In genomic region chr7:142885311-142886230, GRCh38 we compare ENCODE assay signal across 14 cellular contexts. TPM values are rescaled to one million over a fixed set of nuclear protein-coding genes. Genes with fewer than 3 reads are reported as not detected.
DNase-seq lines count a peak whose midpoint lies in the region; ATAC-seq and TF ChIP-seq lines count a peak whose summit lies in the region.
"Had no signal": no experiment of that assay in that cellular context is flagged by ENCODE, and none has a peak within 500 bp of the region (broad histone marks: within the 10 kb centered on the region; RNA-seq: fewer than 3 reads in every experiment).

TRPV6 (minus strand) TSS chr7:142885745.

- no peak for TF ChIP-seq POLR2A in gastroesophageal sphincter (IDR thresholded peaks at IDR 0.05)

- no peaks in the 10 kb centered on the region for H3K36me3 ChIP-seq in right atrium auricular region
- H3K36me3 ChIP-seq in aorta (ENCODE audit: control insufficient read depth in 1 of 2, insufficient read depth in 2 of 2, low read length in 1 of 2): no peaks in the 10 kb centered on the region
- H3K36me3 ChIP-seq in gastroesophageal sphincter: no peaks in the 10 kb centered on the region
- H3K36me3 ChIP-seq: thoracic aorta had no signal

- H3K4me3 Mint-ChIP-seq in mesothelial cell of epicardium: peak within 1 kb of the TSS; percentile 66
- H3K4me3 Mint-ChIP-seq: activated CD8-positive, alpha-beta memory T cell treated with anti-CD3 and anti-CD28 coated beads, Interleukin-2, amount 10 ng/mL, durations not matched to agents 7 days and 5 days had no signal

- TF ChIP-seq CTCF in right atrium auricular region (IDR thresholded peaks at IDR 0.05) (no peak), coronary artery (IDR thresholded peaks at IDR 0.05) (no peak), mesothelial cell of epicardium (IDR thresholded peaks at IDR 0.05; ENCODE audit: unreplicated experiment) (no peak), gastroesophageal sphincter (IDR thresholded peaks at IDR 0.05) (no peak)

- H3K36me3 Mint-ChIP-seq in mesothelial cell of epicardium: no peaks in the 10 kb centered on the region
- H3K36me3 Mint-ChIP-seq: activated CD8-positive, alpha-beta memory T cell treated with anti-CD3 and anti-CD28 coated beads, Interleukin-2, amount 10 ng/mL, durations not matched to agents 7 days and 5 days had no signal

- peaks cover 26% of the 10 kb centered on the region for H3K4me1 Mint-ChIP-seq in mesothelial cell of epicardium
- H3K4me1 Mint-ChIP-seq: activated CD8-positive, alpha-beta memory T cell treated with anti-CD3 and anti-CD28 coated beads, Interleukin-2, amount 10 ng/mL, durations not matched to agents 7 days and 5 days had no signal

- H3K9me3 ChIP-seq in right atrium auricular region: no peaks in the 10 kb centered on the region
- H3K9me3 ChIP-seq in aorta (ENCODE audit: control insufficient read depth, low read length): no peaks in the 10 kb centered on the region
- H3K9me3 ChIP-seq in gastroesophageal sphincter: no peaks in the 10 kb centered on the region
- H3K9me3 ChIP-seq: thoracic aorta had no signal

- peaks cover 1% of the 10 kb centered on the region for H3K27me3 Mint-ChIP-seq in mesothelial cell of epicardium (ENCODE audit: low read depth)

- no peak for TF ChIP-seq EP300 in gastroesophageal sphincter (IDR thresholded peaks at IDR 0.05)

- no peak within 1 kb of the TSS for H3K27ac ChIP-seq in right atrium auricular region
- no peak within 1 kb of the TSS for H3K27ac ChIP-seq in coronary artery
- no peak within 1 kb of the TSS for H3K27ac ChIP-seq in aorta (ENCODE audit: low read depth in 1 of 2, low read length in 2 of 2)
- no peak within 1 kb of the TSS for H3K27ac ChIP-seq in gastroesophageal sphincter
- H3K27ac ChIP-seq: thoracic aorta had no signal

- DNase-seq in left cardiac atrium (no peak), right atrium auricular region (ENCODE audit: low spot score) (no peak), coronary artery (ENCODE audit: low spot score) (peak; percentile 65), mesothelial cell of epicardium (ENCODE audit: low spot score in 2 of 2, unreplicated experiment in 2 of 2) (peak in 1 of 2 experiments; percentile 48), aorta (peak in 1 of 2 donors; percentile 52), DMS 273 (lab: John Stamatoyannopoulos, UW; ENCODE audit: unreplicated experiment) (no peak)
- DNase-seq: activated CD8-positive, alpha-beta memory T cell treated with anti-CD3 and anti-CD28 coated beads, Interleukin-2, amount 10 ng/mL, durations not matched to agents 7 days and 5 days; effector CD8-positive, alpha-beta T cell had no signal

- H3K27ac Mint-ChIP-seq in mesothelial cell of epicardium: peak within 1 kb of the TSS; percentile 10
- H3K27ac Mint-ChIP-seq: activated CD8-positive, alpha-beta memory T cell treated with anti-CD3 and anti-CD28 coated beads, Interleukin-2, amount 10 ng/mL, durations not matched to agents 7 days and 5 days had no signal

- ATAC-seq in left cardiac atrium (peak; percentile 56 to 87), aorta (ENCODE audit: low FRiP score) (peak; percentile 31), gastroesophageal sphincter (no peak), GM19023 (IDR thresholded peaks at IDR 0.05; ENCODE audit: unreplicated experiment) (no peak)
- ATAC-seq: activated CD8-positive, alpha-beta memory T cell treated with anti-CD3 and anti-CD28 coated beads, Interleukin-2, amount 10 ng/mL, durations not matched to agents 7 days and 5 days had no signal

- H3K27me3 ChIP-seq in right atrium auricular region: no peaks in the 10 kb centered on the region
- no peaks in the 10 kb centered on the region for H3K27me3 ChIP-seq in aorta (ENCODE audit: control insufficient read depth in 1 of 2, insufficient read depth in 2 of 2, low read length in 1 of 2)
- H3K27me3 ChIP-seq in gastroesophageal sphincter: peaks cover 50% of the 10 kb centered on the region

- H3K4me1 ChIP-seq in right atrium auricular region: no peaks in the 10 kb centered on the region
- H3K4me1 ChIP-seq in aorta (ENCODE audit: control insufficient read depth in 1 of 2, insufficient read depth in 2 of 2, low read length in 2 of 2): no peaks in the 10 kb centered on the region
- no peaks in the 10 kb centered on the region for H3K4me1 ChIP-seq in gastroesophageal sphincter

- WGBS in aorta, 2 donors: 22 to 24% methylated on average over 16 of the region's 16 CpGs
- 17% methylated on average over 1 of the region's 16 CpGs; no CpG with 5 or more reads in 1 of the 2 donors for WGBS in gastroesophageal sphincter (ENCODE audit: low coverage in 1 of 2), 2 donors

- no peaks in the 10 kb centered on the region for H3K9me3 Mint-ChIP-seq in mesothelial cell of epicardium

- intact Hi-C loops in left cardiac atrium (cut with DNase I) (loop anchor here in 1 of 2 donors (10.0 kb wide), 1 partner anchor 119 kb away; no protein-coding TSS in a partner anchor), aorta (cut with DNase I) (no loop called here)

- H3K4me3 ChIP-seq in right atrium auricular region (no peak within 1 kb of the TSS), coronary artery (no peak within 1 kb of the TSS), aorta (ENCODE audit: low read length in 2 of 2) (no peak within 1 kb of the TSS), gastroesophageal sphincter (no peak within 1 kb of the TSS)
- H3K4me3 ChIP-seq: thoracic aorta had no signal

RNA-seq across cellular contexts. Expression of gene TRPV6, which starts in this region (rescaled TPM):
- under 1 TPM; 0.24 to 0.27 TPM for total RNA-seq in left cardiac atrium
- under 1 TPM; 0.19 to 0.71 TPM for total RNA-seq in right atrium auricular region
- total RNA-seq in mesothelial cell of epicardium: 4.2 to 5.7 TPM (median 5.6 TPM) in 3 replicates
- total RNA-seq in aorta: under 1 TPM in 1 of 2 donors, not detected in 1; 0.33 TPM
- polyA plus RNA-seq in aorta: under 1 TPM; 0.50 to 0.69 TPM
- total RNA-seq in gastroesophageal sphincter: under 1 TPM in 1 of 4 donors, not detected in 3; 0.16 TPM
- total RNA-seq: activated CD8-positive, alpha-beta memory T cell treated with anti-CD3 and anti-CD28 coated beads, Interleukin-2, amount 10 ng/mL, durations not matched to agents 7 days and 5 days; Daoy; RPMI7951; thoracic aorta had no signal
- polyA plus RNA-seq: AG04450 had no signal

Comparison
In these comparisons a context has a peak if more than half of its experiments do, and no peak if none do; other contexts are left out.
1. Peak in ATAC-seq in left cardiac atrium; RNA of the gene not detected or under 1 TPM.
2. Peak in ATAC-seq in aorta; RNA of the gene not detected or under 1 TPM.